ENCODE assay signal across 8 cellular contexts in genomic region chr1:220044683-220045355, GRCh38. TPM values are rescaled to one million over a fixed set of nuclear protein-coding genes. Genes with fewer than 3 reads are reported as not detected.
DNase-seq lines count a peak whose midpoint lies in the region; ATAC-seq and TF ChIP-seq lines count a peak whose summit lies in the region.

No MANE protein-coding gene starts in this region.

- no peaks in the 10 kb centered on the region for H3K9me3 Mint-ChIP-seq in activated naive CD4-positive, alpha-beta T cell treated with anti-CD3 and anti-CD28 coated beads, Interleukin-2, amount 10 ng/mL, durations not matched to agents 7 days and 5 days
- no peaks in the 10 kb centered on the region for H3K9me3 Mint-ChIP-seq in activated B cell treated with CpG ODN at 0.5 μM for 24 hours

- no peak for TF ChIP-seq POLR2A in upper lobe of left lung (IDR thresholded peaks at IDR 0.05)

- no peak for TF ChIP-seq EP300 in upper lobe of left lung (IDR thresholded peaks at IDR 0.05)

- H3K4me1 ChIP-seq in iPS-15b (ENCODE audit: control insufficient read depth, insufficient read depth, low read length) (peaks cover 2% of the 10 kb centered on the region), tibial artery (peaks cover 0 to 28% (median 14%) of the 10 kb centered on the region in 4 donors), upper lobe of left lung (peaks cover 11 to 30% (median 18%) of the 10 kb centered on the region in 4 donors)

- H3K4me3 Mint-ChIP-seq in activated naive CD4-positive, alpha-beta T cell treated with anti-CD3 and anti-CD28 coated beads, Interleukin-2, amount 10 ng/mL, durations not matched to agents 7 days and 5 days: peak overlapping the region; percentile 96
- peak overlapping the region; percentile 97 for H3K4me3 Mint-ChIP-seq in activated B cell treated with CpG ODN at 0.5 μM for 24 hours

- intact Hi-C loops in activated B cell treated with CpG ODN at 0.5 μM for 24 hours (cut with micrococcal nuclease) (loop anchor here (10.0 kb wide), 1 partner anchor 1760 kb away; the partner anchor contains the start of gene RRP15), tibial artery (cut with DNase I; ENCODE audit: low total_unique reads) (loop anchor here (5.0 kb wide), 1 partner anchor 47 kb away; the partner anchor contains the start of gene IARS2)

- no peak for TF ChIP-seq CTCF in activated B cell treated with CpG ODN at 0.5 μM for 24 hours (IDR thresholded peaks at IDR 0.05)
- TF ChIP-seq CTCF in tibial artery (IDR thresholded peaks at IDR 0.05): no peak
- no peak for TF ChIP-seq CTCF in upper lobe of left lung (IDR thresholded peaks at IDR 0.05)

- peak overlapping the region; percentile 97 for H3K4me3 ChIP-seq in iPS-15b (ENCODE audit: low read depth, low read length)
- peak overlapping the region; percentile 86 to 97 for H3K4me3 ChIP-seq in tibial artery
- peak overlapping the region in 2 of 4 donors; percentile 99 to 100 for H3K4me3 ChIP-seq in upper lobe of left lung

- no peaks in the 10 kb centered on the region for H3K27me3 Mint-ChIP-seq in activated naive CD4-positive, alpha-beta T cell treated with anti-CD3 and anti-CD28 coated beads, Interleukin-2, amount 10 ng/mL, durations not matched to agents 7 days and 5 days
- no peaks in the 10 kb centered on the region for H3K27me3 Mint-ChIP-seq in activated B cell treated with CpG ODN at 0.5 μM for 24 hours

- ATAC-seq in activated B cell treated with CpG ODN at 0.5 μM for 24 hours (ENCODE audit: low read depth) (no peak), upper lobe of left lung (ENCODE audit: low FRiP score in 2 of 2) (no peak)

- peaks cover 17% of the 10 kb centered on the region for H3K36me3 Mint-ChIP-seq in activated naive CD4-positive, alpha-beta T cell treated with anti-CD3 and anti-CD28 coated beads, Interleukin-2, amount 10 ng/mL, durations not matched to agents 7 days and 5 days
- peaks cover 31% of the 10 kb centered on the region for H3K36me3 Mint-ChIP-seq in activated B cell treated with CpG ODN at 0.5 μM for 24 hours (ENCODE audit: low read depth)

- H3K9ac ChIP-seq in iPS-15b (ENCODE audit: low read depth, low read length): no peak overlapping the region

- H3K27ac ChIP-seq in tibial artery (peak overlapping the region; percentile 92 to 96), upper lobe of left lung (peak overlapping the region in 2 of 4 donors; percentile 90 to 92)

- peaks cover 2% of the 10 kb centered on the region for H3K36me3 ChIP-seq in iPS-15b (ENCODE audit: control insufficient read depth, insufficient read depth, low read length)
- H3K36me3 ChIP-seq in tibial artery: peaks cover 0 to 18% (median 4%) of the 10 kb centered on the region in 3 donors
- H3K36me3 ChIP-seq in upper lobe of left lung: peaks cover 4 to 14% (median 5%) of the 10 kb centered on the region in 4 donors

- CTCF ChIA-PET in activated naive CD4-positive, alpha-beta T cell treated with anti-CD3 and anti-CD28 coated beads, Interleukin-2, amount 10 ng/mL, durations not matched to agents 7 days and 5 days (lab: Charles Lee): interaction anchor here (0.9 to 1.2 kb wide), 2 partner anchors 16 to 64 kb away, joined by 3 read pairs; no protein-coding TSS in a partner anchor
- CTCF ChIA-PET in activated B cell treated with CpG ODN at 0.5 μM for 24 hours (lab: Charles Lee): no interaction called here

- H3K9me3 ChIP-seq in iPS-15b (ENCODE audit: control insufficient read depth, insufficient read depth, low read length) (no peaks in the 10 kb centered on the region), tibial artery (no peaks in the 10 kb centered on the region), upper lobe of left lung (no peaks in the 10 kb centered on the region)

- WGBS in upper lobe of left lung, 2 donors: 82 to 89% methylated on average over 4 of the region's 4 CpGs

- H3K4me1 Mint-ChIP-seq in activated naive CD4-positive, alpha-beta T cell treated with anti-CD3 and anti-CD28 coated beads, Interleukin-2, amount 10 ng/mL, durations not matched to agents 7 days and 5 days: peaks cover 55% of the 10 kb centered on the region
- H3K4me1 Mint-ChIP-seq in activated B cell treated with CpG ODN at 0.5 μM for 24 hours: peaks cover 26% of the 10 kb centered on the region

- DNase-seq in activated naive CD4-positive, alpha-beta T cell treated with anti-CD3 and anti-CD28 coated beads, Interleukin-2, amount 10 ng/mL, durations not matched to agents 7 days and 5 days: no peak
- DNase-seq in activated naive CD4-positive, alpha-beta T cell treated with anti-CD3 and anti-CD28 coated beads, Interleukin-2, amount 50 U/mL, for 16 hours: no peak
- DNase-seq in activated B cell treated with CpG ODN at 0.5 μM for 24 hours (no peak), tibial artery (no peak), upper lobe of left lung (no peak), ureter (ENCODE audit: low spot score) (no peak)
- no peak for DNase-seq in stimulated activated CD4-positive, alpha-beta T cell treated with anti-CD3 and anti-CD28 coated beads, Interleukin-2, amount 100 ng/mL, for 24 hours

- peak overlapping the region; percentile 98 for H3K27ac Mint-ChIP-seq in activated naive CD4-positive, alpha-beta T cell treated with anti-CD3 and anti-CD28 coated beads, Interleukin-2, amount 10 ng/mL, durations not matched to agents 7 days and 5 days
- H3K27ac Mint-ChIP-seq in activated B cell treated with CpG ODN at 0.5 μM for 24 hours: peak overlapping the region; percentile 93

- H3K27me3 ChIP-seq in iPS-15b (ENCODE audit: control insufficient read depth, insufficient read depth, low read length): no peaks in the 10 kb centered on the region
- no peaks in the 10 kb centered on the region for H3K27me3 ChIP-seq in tibial artery
- no peaks in the 10 kb centered on the region for H3K27me3 ChIP-seq in upper lobe of left lung

- POLR2A ChIA-PET in activated B cell treated with CpG ODN at 0.5 μM for 24 hours (lab: Charles Lee): interaction anchor here (0.7 kb wide), 1 partner anchor 207 kb away, joined by 3 read pairs; no protein-coding TSS in a partner anchor

RNA-seq across cellular contexts. Expression of gene EPRS1, which starts 1.5 kb away (rescaled TPM):
- total RNA-seq in activated B cell treated with CpG ODN at 0.5 μM for 24 hours (114 and 119 TPM in 2 replicates), upper lobe of left lung (10 to 100 TPM; 21.0 to 77.2 (median 45.6) TPM), ureter (164 TPM)

RNA-seq across cellular contexts. Expression of gene BPNT1, which starts 44.8 kb away (rescaled TPM):
- total RNA-seq in activated B cell treated with CpG ODN at 0.5 μM for 24 hours (22.8 and 23.6 TPM in 2 replicates), upper lobe of left lung (10 to 100 TPM; 14.7 to 23.9 (median 21.7) TPM), ureter (25.5 TPM)

RNA-seq across cellular contexts. Expression of gene IARS2, which starts 49.1 kb away (rescaled TPM):
- 39.8 and 41.9 TPM in 2 replicates for total RNA-seq in activated B cell treated with CpG ODN at 0.5 μM for 24 hours
- 10 to 100 TPM; 17.8 to 66.7 (median 48.8) TPM for total RNA-seq in upper lobe of left lung
- 53.2 TPM for total RNA-seq in ureter
